9 cellular contexts compared by ENCODE assay signal in genomic region chr1:209675567-209676154, GRCh38. TPM values are rescaled to one million over a fixed set of nuclear protein-coding genes. Genes with fewer than 3 reads are reported as not detected.
DNase-seq lines count a peak whose midpoint lies in the region; ATAC-seq and TF ChIP-seq lines count a peak whose summit lies in the region.
"Had no signal": no experiment of that assay in that cellular context is flagged by ENCODE, and none has a peak within 500 bp of the region (broad histone marks: within the 10 kb centered on the region; RNA-seq: fewer than 3 reads in every experiment).

No MANE protein-coding gene starts in this region.

- H3K27me3 Mint-ChIP-seq in mesothelial cell of epicardium (ENCODE audit: low read depth), result peaks cover 97% of the 10 kb centered on the region
- peaks cover 92% of the 10 kb centered on the region for H3K27me3 Mint-ChIP-seq in type B pancreatic cell

- H3K4me1 Mint-ChIP-seq in mesothelial cell of epicardium (peaks cover 15% of the 10 kb centered on the region), type B pancreatic cell (ENCODE audit: unreplicated experiment) (peaks cover 17% of the 10 kb centered on the region)

- TF ChIP-seq CTCF in epithelial cell of esophagus (IDR thresholded peaks at IDR 0.05; ENCODE audit: insufficient read depth, low read depth, low read length, missing control alignments), result no peak
- TF ChIP-seq CTCF in mesothelial cell of epicardium (IDR thresholded peaks at IDR 0.05; ENCODE audit: unreplicated experiment), result no peak
- TF ChIP-seq CTCF in type B pancreatic cell (conservative IDR thresholded peaks at IDR 0.05), result peak; percentile 19

- no peak for ATAC-seq in HG02852 (IDR thresholded peaks at IDR 0.05; ENCODE audit: unreplicated experiment)

- H3K36me3 ChIP-seq in SJCRH30, result no peaks in the 10 kb centered on the region

- DNase-seq in SJCRH30, result peak in 1 of 2 experiments; percentile 13
- peak; percentile 25 for DNase-seq in epithelial cell of esophagus (ENCODE audit: low read depth)
- DNase-seq in mesothelial cell of epicardium (ENCODE audit: low spot score in 2 of 2, unreplicated experiment in 2 of 2), result peak in 1 of 2 experiments; percentile 54
- DNase-seq in type B pancreatic cell (ENCODE audit: extremely low spot score, unreplicated experiment), result no peak
- no peak for DNase-seq in NCI-H146 (lab: John Stamatoyannopoulos, UW)
- DNase-seq in SIG-M5 (lab: John Stamatoyannopoulos, UW), result no peak

- peaks cover 5% of the 10 kb centered on the region for H3K9me3 Mint-ChIP-seq in mesothelial cell of epicardium
- H3K9me3 Mint-ChIP-seq in type B pancreatic cell, result peaks cover 5% of the 10 kb centered on the region

- no peaks in the 10 kb centered on the region for H3K9me3 ChIP-seq in SJCRH30 (replicated peaks)

- no peak overlapping the region for H3K27ac ChIP-seq in SJCRH30

- no peaks in the 10 kb centered on the region for H3K36me3 Mint-ChIP-seq in mesothelial cell of epicardium
- peaks cover 3% of the 10 kb centered on the region for H3K36me3 Mint-ChIP-seq in type B pancreatic cell

- peaks cover 16% of the 10 kb centered on the region for H3K27me3 ChIP-seq in SJCRH30

- H3K4me3 ChIP-seq in GM08714 (ENCODE audit: low read length) (peak overlapping the region; percentile 5; the same call in 1 of the 2 replicates), SJCRH30 (peak overlapping the region; percentile 43), epithelial cell of esophagus (ENCODE audit: low read length) (peak overlapping the region; percentile 41)

- no peak overlapping the region for H3K27ac Mint-ChIP-seq in mesothelial cell of epicardium
- no peak overlapping the region for H3K27ac Mint-ChIP-seq in type B pancreatic cell

- H3K4me1 ChIP-seq in SJCRH30, result no peaks in the 10 kb centered on the region

- H3K4me3 Mint-ChIP-seq in mesothelial cell of epicardium (peak overlapping the region; percentile 73), type B pancreatic cell (peak overlapping the region; percentile 85)

RNA-seq across cellular contexts. Expression of gene G0S2, which starts 0.4 kb away (rescaled TPM):
- total RNA-seq in SJCRH30 (2014; rRNA removed; shearing (Covaris generic)), result 1.3 and 1.8 TPM in 2 replicates
- total RNA-seq in mesothelial cell of epicardium (3.6 to 5.6 TPM (median 4.1 TPM) in 3 replicates), type B pancreatic cell (ENCODE audit: low replicate concordance) (0.88 and 6.4 TPM in 2 replicates)

RNA-seq across cellular contexts. Expression of gene LAMB3, which starts 23.4 kb away (rescaled TPM):
- total RNA-seq in SJCRH30 (2014; rRNA removed; shearing (Covaris generic)), result 8.9 and 9.1 TPM in 2 replicates
- 34.7 to 37.0 TPM (median 37.0 TPM) in 3 replicates for total RNA-seq in mesothelial cell of epicardium
- 17.0 and 47.3 TPM in 2 replicates for total RNA-seq in type B pancreatic cell (ENCODE audit: low replicate concordance)

RNA-seq across cellular contexts. Expression of gene HSD11B1, which starts 29.0 kb away (rescaled TPM):
- not detected in 2 replicates for total RNA-seq in SJCRH30 (2014; rRNA removed; shearing (Covaris generic))
- 0.63 TPM in 1 of 3 replicates, not detected in the others for total RNA-seq in mesothelial cell of epicardium
- not detected in 2 replicates for total RNA-seq in type B pancreatic cell (ENCODE audit: low replicate concordance)
- total RNA-seq: NCI-H460 had no signal
